19 cellular contexts compared by ENCODE assay signal in genomic region chr20:13101701-13102100, GRCh38.
DNase-seq lines count a peak whose midpoint lies in the region; ATAC-seq and TF ChIP-seq lines count a peak whose summit lies in the region.
"Had no signal": no experiment of that assay in that cellular context is flagged by ENCODE, and none has a peak within 500 bp of the region (broad histone marks: within the 10 kb centered on the region; RNA-seq: fewer than 3 reads in every experiment).

No MANE protein-coding gene starts in this region.

- CTCF ChIA-PET in IMR-90 (lab: Yijun Ruan, JAX): no interaction called here

- TF ChIP-seq RAD21 in IMR-90 (IDR thresholded peaks at IDR 0.05; ENCODE audit: low read length): no peak

- H3K4me2 ChIP-seq in IMR-90 (ENCODE audit: low read depth, low read length): no peak overlapping the region

- H3K79me1 ChIP-seq in IMR-90 (ENCODE audit: low read depth in 1 of 2, low read length in 2 of 2): no peaks in the 10 kb centered on the region

- no peak overlapping the region for H3K23ac ChIP-seq in IMR-90 (ENCODE audit: low read depth, low read length)

- H2BK120ac ChIP-seq in IMR-90 (ENCODE audit: low read depth, low read length): no peak overlapping the region

- dilution Hi-C loops in IMR-90 (cut with HindIII; ENCODE audit: low sequenced_read_pairs, unreplicated experiment): no loop called here

- H3K9me1 ChIP-seq in IMR-90 (ENCODE audit: insufficient read depth, low read length): no peaks in the 10 kb centered on the region

- H3K27ac ChIP-seq in IMR-90 (ENCODE audit: insufficient read depth, low read length): no peak overlapping the region
- H3K27ac ChIP-seq in brain microvascular endothelial cell: no peak overlapping the region
- H3K27ac ChIP-seq in psoas muscle: no peak overlapping the region
- no peak overlapping the region for H3K27ac ChIP-seq in effector memory CD4-positive, alpha-beta T cell (ENCODE audit: insufficient read depth, low read length, poor library complexity, severe bottlenecking)
- H3K27ac ChIP-seq: parathyroid adenoma, skin epidermis had no signal

- no peak overlapping the region for H2AK9ac ChIP-seq in IMR-90 (replicated peaks; ENCODE audit: low read depth, low read length, poor library complexity)

- H2AK5ac ChIP-seq in IMR-90 (ENCODE audit: low read depth, low read length): no peak overlapping the region

- BruUV-seq in IMR-90 (replicated peaks; lab: Mats Ljungman, UMichigan): no TSS peak

- H3K4ac ChIP-seq in IMR-90 (ENCODE audit: low read depth, low read length): no peak overlapping the region

- H3K9me3 ChIP-seq in IMR-90 (ENCODE audit: control insufficient read depth, insufficient read depth, low read length): no peaks in the 10 kb centered on the region
- H3K9me3 ChIP-seq in psoas muscle: no peaks in the 10 kb centered on the region
- no peaks in the 10 kb centered on the region for H3K9me3 ChIP-seq in effector memory CD4-positive, alpha-beta T cell (ENCODE audit: control insufficient read depth, low read length)

- H2BK20ac ChIP-seq in IMR-90 (ENCODE audit: low read depth, low read length): no peak overlapping the region

- H2AFZ ChIP-seq in IMR-90 (replicated peaks; ENCODE audit: low read length, poor library complexity): no peak overlapping the region
- H2AFZ ChIP-seq: parathyroid adenoma had no signal

- H3K27me3 ChIP-seq in IMR-90 (ENCODE audit: control insufficient read depth, insufficient read depth, low read length) (no peaks in the 10 kb centered on the region), brain microvascular endothelial cell (replicated peaks) (no peaks in the 10 kb centered on the region), psoas muscle (ENCODE audit: insufficient read depth in 3 of 3, low read length in 2 of 3) (no peaks in the 10 kb centered on the region)
- H3K27me3 ChIP-seq in effector memory CD4-positive, alpha-beta T cell (replicated peaks; ENCODE audit: control insufficient read depth, insufficient read depth, low read length, poor library complexity, severe bottlenecking): no peaks in the 10 kb centered on the region

- peak; percentile 80 for ATAC-seq in IMR-90 (ENCODE audit: low read depth)
- ATAC-seq in psoas muscle: no peak
- ATAC-seq in HG03565 (IDR thresholded peaks at IDR 0.05; ENCODE audit: unreplicated experiment): no peak

- H3K4me3 ChIP-seq in IMR-90 (ENCODE audit: insufficient read depth, low read depth, low read length): no peak overlapping the region
- no peak overlapping the region for H3K4me3 ChIP-seq in brain microvascular endothelial cell (ENCODE audit: low read depth, low read length)
- no peak overlapping the region for H3K4me3 ChIP-seq in psoas muscle
- H3K4me3 ChIP-seq in effector memory CD4-positive, alpha-beta T cell (ENCODE audit: insufficient read depth, low read depth, low read length, poor library complexity, severe bottlenecking): no peak overlapping the region
- H3K4me3 ChIP-seq: lung, skin epidermis had no signal

- no peak overlapping the region for H3K56ac ChIP-seq in IMR-90 (ENCODE audit: extremely low read depth, insufficient read depth, low read length)

- H3K18ac ChIP-seq in IMR-90 (ENCODE audit: low read depth, low read length): no peak overlapping the region

- in situ Hi-C loops in IMR-90 (cut with MboI; ENCODE audit: low sequenced_read_pairs): loop anchor here (5.0 kb wide), 1 partner anchor 129 kb away; no protein-coding TSS in a partner anchor
- in situ Hi-C loops in brain microvascular endothelial cell (cut with HindIII; ENCODE audit: low pct_ligation_motif_present, low sequenced_read_pairs): loop anchor here (25.0 kb wide), 1 partner anchor 139 kb away; no protein-coding TSS in a partner anchor

- TF ChIP-seq CTCF in IMR-90 (conservative IDR thresholded peaks at IDR 0.05; ENCODE audit: low read depth, low read length) (no peak), brain microvascular endothelial cell (IDR thresholded peaks at IDR 0.05; ENCODE audit: low read depth, low read length, missing control alignments) (no peak), psoas muscle (IDR thresholded peaks at IDR 0.05) (no peak)

- H3K4me1 ChIP-seq in IMR-90 (ENCODE audit: control insufficient read depth, insufficient read depth, low read length) (no peaks in the 10 kb centered on the region; the same call in 1 of the 2 replicates), psoas muscle (no peaks in the 10 kb centered on the region)
- H3K4me1 ChIP-seq in effector memory CD4-positive, alpha-beta T cell (ENCODE audit: control insufficient read depth, insufficient read depth, low read length, poor library complexity, severe bottlenecking): no peaks in the 10 kb centered on the region
- H3K4me1 ChIP-seq: parathyroid adenoma had no signal

- H3K36me3 ChIP-seq in IMR-90 (ENCODE audit: control insufficient read depth, insufficient read depth, low read length) (no peaks in the 10 kb centered on the region), brain microvascular endothelial cell (replicated peaks) (no peaks in the 10 kb centered on the region), psoas muscle (ENCODE audit: insufficient read depth in 1 of 2, low read depth in 1 of 2) (no peaks in the 10 kb centered on the region)
- H3K36me3 ChIP-seq in effector memory CD4-positive, alpha-beta T cell (ENCODE audit: control insufficient read depth, insufficient read depth, low read length): no peaks in the 10 kb centered on the region

- WGBS in IMR-90 (ENCODE audit: extremely low coverage in 2 of 2, insufficient read length in 1 of 2), 2 experiments: 100% methylated on average over 1 of the region's 5 CpGs; no CpG with 5 or more reads in 1 of the 2 experiments
- WGBS in psoas muscle, 3 donors: 42 to 65% (median 58%) methylated on average over 5 of the region's 5 CpGs

- H2BK5ac ChIP-seq in IMR-90 (ENCODE audit: low read depth, low read length, poor library complexity, severe bottlenecking): no peak overlapping the region

- H3K9ac ChIP-seq in IMR-90 (ENCODE audit: low read depth, low read length): no peak overlapping the region
- H3K9ac ChIP-seq: parathyroid adenoma had no signal

- H3K14ac ChIP-seq in IMR-90 (replicated peaks; ENCODE audit: low read depth, low read length): no peak overlapping the region

- TF ChIP-seq POLR2A in IMR-90 (IDR thresholded peaks at IDR 0.05; ENCODE audit: low read depth, low read length): no peak

- intact Hi-C loops in IMR-90 (cut with micrococcal nuclease) (no loop called here), psoas muscle (cut with DNase I) (no loop called here)

- no peak overlapping the region for H4K5ac ChIP-seq in IMR-90 (ENCODE audit: low read depth, low read length)

- H4K20me1 ChIP-seq in IMR-90 (ENCODE audit: insufficient read depth, low read length): no peaks in the 10 kb centered on the region

- H2BK15ac ChIP-seq in IMR-90 (ENCODE audit: low read depth, low read length): no peak overlapping the region

- no peak overlapping the region for H4K8ac ChIP-seq in IMR-90 (ENCODE audit: low read depth in 2 of 2, low read length in 2 of 2)

- DNase-seq in IMR-90: peak; percentile 43
- DNase-seq in brain microvascular endothelial cell: peak; percentile 47
- peak; percentile 2 for DNase-seq in kidney glomerular epithelial cell (lab: John Stamatoyannopoulos, UW)
- DNase-seq in psoas muscle: no peak
- DNase-seq in stimulated activated CD8-positive, alpha-beta memory T cell treated with anti-CD3 and anti-CD28 coated beads, Interleukin-4, amount 100 ng/mL, for 48 hours: no peak
- DNase-seq in effector memory CD4-positive, alpha-beta T cell: no peak
- DNase-seq: activated CD4-positive, alpha-beta T cell treated with anti-CD3 and anti-CD28 coated beads, Interleukin-2, amount 50 U/mL, for 48 hours; activated naive CD4-positive, alpha-beta T cell treated with Interleukin-2 at 50 U/mL for 16 hours; Calu3; head of caudate nucleus; immature natural killer cell; MM.1S; NCI-H187; NCI-H446; stimulated activated CD4-positive, alpha-beta T cell treated with anti-CD3 and anti-CD28 coated beads, Interleukin-4, amount 100 ng/mL, for 4 hours had no signal

- POLR2A ChIA-PET in IMR-90 (lab: Charles Lee; ENCODE audit: unreplicated experiment): no interaction called here

- H4K91ac ChIP-seq in IMR-90 (ENCODE audit: insufficient read depth, low read depth, low read length): no peak overlapping the region

TF ChIP-seq in IMR-90, 13 proteins besides CTCF, POLR2A, EP300 and RAD21:
- no peak for TF ChIP-seq CHD1 (IDR thresholded peaks at IDR 0.05; ENCODE audit: low read depth, low read length)
- no peak for TF ChIP-seq MAZ (IDR thresholded peaks at IDR 0.05; ENCODE audit: borderline replicate concordance, low read depth, low read length)
- TF ChIP-seq FOS (IDR thresholded peaks at IDR 0.05; ENCODE audit: low read depth, low read length): no peak
- TF ChIP-seq RFX5 (IDR thresholded peaks at IDR 0.05; ENCODE audit: low read depth, low read length): no peak
- TF ChIP-seq, protein P1, sequence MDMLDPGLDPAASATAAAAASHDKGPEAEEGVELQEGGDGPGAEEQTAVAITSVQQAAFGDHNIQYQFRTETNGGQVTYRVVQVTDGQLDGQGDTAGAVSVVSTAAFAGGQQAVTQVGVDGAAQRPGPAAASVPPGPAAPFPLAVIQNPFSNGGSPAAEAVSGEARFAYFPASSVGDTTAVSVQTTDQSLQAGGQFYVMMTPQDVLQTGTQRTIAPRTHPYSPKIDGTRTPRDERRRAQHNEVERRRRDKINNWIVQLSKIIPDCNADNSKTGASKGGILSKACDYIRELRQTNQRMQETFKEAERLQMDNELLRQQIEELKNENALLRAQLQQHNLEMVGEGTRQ (IDR thresholded peaks at IDR 0.05; ENCODE audit: low read depth, low read length): no peak
- TF ChIP-seq ELK1 (IDR thresholded peaks at IDR 0.05; ENCODE audit: borderline replicate concordance, low read depth, low read length): no peak
- TF ChIP-seq CEBPB (IDR thresholded peaks at IDR 0.05; ENCODE audit: low read depth, low read length): no peak
- TF ChIP-seq NFE2L2 (IDR thresholded peaks at IDR 0.05; ENCODE audit: low read depth, low read length): no peak
- TF ChIP-seq SMC3 (IDR thresholded peaks at IDR 0.05; ENCODE audit: low read depth, low read length): no peak
- TF ChIP-seq MAFK (IDR thresholded peaks at IDR 0.05; ENCODE audit: low read depth, low read length): no peak
- TF ChIP-seq MXI1 (IDR thresholded peaks at IDR 0.05; ENCODE audit: borderline replicate concordance, low read depth, low read length): no peak
- TF ChIP-seq RCOR1 (IDR thresholded peaks at IDR 0.05; ENCODE audit: insufficient replicate concordance, low read length): no peak
- TF ChIP-seq BHLHE40 (IDR thresholded peaks at IDR 0.05; ENCODE audit: low read depth, low read length): no peak

Comparison
In these comparisons a context has a peak if more than half of its experiments do, and no peak if none do; other contexts are left out.
1. DNase-seq: peak in IMR-90 (single experiment), brain microvascular endothelial cell (single experiment) and kidney glomerular epithelial cell (single experiment); none in psoas muscle (0 of 2), stimulated activated CD8-positive, alpha-beta memory T cell treated with anti-CD3 and anti-CD28 coated beads, Interleukin-4, amount 100 ng/mL, for 48 hours (single experiment) and effector memory CD4-positive, alpha-beta T cell (0 of 3).